In genomic region chr19:56868446-56868845, GRCh38 we compare ENCODE assay signal across 35 cellular contexts.
"Had no signal": no experiment of that assay in that cellular context is flagged by ENCODE, and none has a peak within 500 bp of the region (broad histone marks: within the 10 kb centered on the region; RNA-seq: fewer than 3 reads in every experiment).

No MANE protein-coding gene starts in this region.

- DNase-seq: Karpas-422, Kasumi-1, KBM-7, KG1, MG63, MM.1S, MV-4-11, NCI-H1048, NCI-H1092, NCI-H1092 treated with DMSO at 0.1 percent for 48 hours, NCI-H1105, NCI-H1105 treated with DMSO at 0.1 percent for 48 hours, NCI-H1417, NCI-H1417 treated with DMSO at 0.1 percent for 48 hours, NCI-H1436, NCI-H1436 treated with DMSO at 0.1 percent for 48 hours, NCI-H146, NCI-H1694, NCI-H1694 treated with DMSO at 0.1 percent for 48 hours, NCI-H187, NCI-H187 treated with DMSO at 0.1 percent for 48 hours, NCI-H1930, NCI-H2029, NCI-H2029 treated with DMSO at 0.1 percent for 48 hours, NCI-H2081, NCI-H2081 treated with DMSO at 0.1 percent for 48 hours, NCI-H2107, NCI-H2171, NCI-H2171 treated with DMSO at 0.1 percent for 48 hours, NCI-H2227 treated with DMSO at 0.1 percent for 48 hours, NCI-H226, NCI-H345, NCI-H446, NCI-H446 treated with DMSO at 0.1 percent for 48 hours had no signal

- H3K27ac ChIP-seq: KMS-11 had no signal
